In the genomic region with DNA sequence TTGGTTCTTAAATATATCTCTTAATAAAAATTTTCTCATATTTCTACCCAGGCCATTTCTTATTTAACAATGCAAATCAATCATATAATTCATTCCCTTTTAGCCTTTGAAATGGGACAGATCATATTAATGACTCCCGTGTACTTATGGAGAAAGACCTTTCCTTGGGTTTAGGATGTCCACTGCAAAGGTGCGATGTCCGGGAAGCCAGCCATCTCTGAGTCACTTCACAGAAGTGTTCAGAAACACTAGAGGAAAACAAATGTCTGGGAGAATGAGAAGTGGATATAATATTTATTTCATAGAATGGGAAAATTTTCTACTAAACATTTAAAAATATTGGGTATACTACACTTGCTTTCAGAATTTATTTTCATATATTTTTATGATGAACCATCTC, we compare ENCODE assay signal across 13 cellular contexts. TPM values are rescaled to one million over a fixed set of nuclear protein-coding genes. Genes with fewer than 3 reads are reported as not detected.
A peak's percentile ranks its signal among the peaks of the same experiment; 100 is the strongest.
DNase-seq lines count a peak whose midpoint lies in the region; ATAC-seq and TF ChIP-seq lines count a peak whose summit lies in the region.
"Had no signal": no experiment of that assay in that cellular context is flagged by ENCODE, and none has a peak within 500 bp of the region (broad histone marks: within the 10 kb centered on the region; RNA-seq: fewer than 3 reads in every experiment).

No MANE protein-coding gene starts in this region.

- DNase-seq in left cardiac atrium (peak; percentile 27), Right ventricle myocardium superior (no peak), RWPE2 (ENCODE audit: low spot score) (no peak), fibroblast of villous mesenchyme (ENCODE audit: low read depth) (peak; percentile 10), germinal center (ENCODE audit: low spot score) (no peak)
- no peak for DNase-seq in NK-92 treated with Interleukin-12 subunit alpha and Interleukin-12 subunit beta, amount 100 ng/mL, for 24 hours (lab: John Stamatoyannopoulos, UW)
- no peak for DNase-seq in stimulated activated CD4-positive, alpha-beta T cell treated with anti-CD3 and anti-CD28 coated beads, Interleukin-4, amount 100 ng/mL, for 1 hour
- DNase-seq: ACHN; CD4-positive, CD25-positive, alpha-beta regulatory T cell; DMS53 had no signal

- peaks cover 6% of the 10 kb centered on the region for H3K4me1 ChIP-seq in RWPE2 (ENCODE audit: insufficient read depth, poor library complexity, severe bottlenecking)
- H3K4me1 ChIP-seq: BLaER1 treated with 17β-estradiol and CSF1 and Interleukin-3, amounts not matched to agents 10 nM and 100 nM had no signal

- no peak overlapping the region for H3K27ac ChIP-seq in RWPE2 (ENCODE audit: poor library complexity, severe bottlenecking)
- H3K27ac ChIP-seq: BLaER1 treated with 17β-estradiol and CSF1 and Interleukin-3, amounts not matched to agents 10 nM and 100 nM had no signal

- no peaks in the 10 kb centered on the region for H3K27me3 ChIP-seq in RWPE2 (ENCODE audit: insufficient read depth, poor library complexity, severe bottlenecking)
- H3K27me3 ChIP-seq: BLaER1 treated with 17β-estradiol and CSF1 and Interleukin-3, amounts not matched to agents 10 nM and 100 nM had no signal

- TF ChIP-seq CTCF in RWPE2 (IDR thresholded peaks at IDR 0.05; ENCODE audit: poor library complexity, severe bottlenecking) (no peak), fibroblast of villous mesenchyme (IDR thresholded peaks at IDR 0.05; ENCODE audit: insufficient read depth, low read depth, low read length) (no peak)

- H3K36me3 ChIP-seq in RWPE2 (ENCODE audit: low read depth): peaks cover 14% of the 10 kb centered on the region
- H3K36me3 ChIP-seq: BLaER1 treated with 17β-estradiol and CSF1 and Interleukin-3, amounts not matched to agents 10 nM and 100 nM had no signal

- ATAC-seq in left cardiac atrium: no peak
- ATAC-seq in Right ventricle myocardium superior (ENCODE audit: poor library complexity): no peak
- 0 out of 3 replicates have a peak, but pooled peaks have one; percentile 33 for ATAC-seq in RWPE2 (ENCODE audit: low read depth)
- ATAC-seq: HCT116, HepG2 had no signal

- H3K4me3 ChIP-seq in RWPE2 (ENCODE audit: severe bottlenecking) (no peak overlapping the region), fibroblast of villous mesenchyme (ENCODE audit: low read depth, low read length) (no peak overlapping the region)
- H3K4me3 ChIP-seq: BLaER1 treated with 17β-estradiol and CSF1 and Interleukin-3, amounts not matched to agents 10 nM and 100 nM had no signal

- no peaks in the 10 kb centered on the region for H3K9me3 ChIP-seq in RWPE2 (ENCODE audit: severe bottlenecking)
- H3K9me3 ChIP-seq: BLaER1 treated with 17β-estradiol and CSF1 and Interleukin-3, amounts not matched to agents 10 nM and 100 nM had no signal

- intact Hi-C loops in left cardiac atrium (cut with DNase I) (no loop called here), Right ventricle myocardium superior (cut with DNase I) (no loop called here)

RNA-seq across cellular contexts. Expression of gene INTU, which starts 15.3 kb away (rescaled TPM):
- total RNA-seq in left cardiac atrium: 1 to 10 TPM; 5.3 to 5.6 TPM
- 4.0 TPM for total RNA-seq in Right ventricle myocardium superior
- 7.4 and 13.0 TPM in 2 replicates for total RNA-seq in fibroblast of villous mesenchyme

Comparison
In these comparisons a context has a peak if more than half of its experiments do, and no peak if none do; other contexts are left out.
1. DNase-seq: peak in left cardiac atrium (single experiment) and fibroblast of villous mesenchyme (single experiment); none in Right ventricle myocardium superior (single experiment), RWPE2 (single experiment), germinal center (single experiment), NK-92 treated with Interleukin-12 subunit alpha and Interleukin-12 subunit beta, amount 100 ng/mL, for 24 hours (single experiment) and stimulated activated CD4-positive, alpha-beta T cell treated with anti-CD3 and anti-CD28 coated beads, Interleukin-4, amount 100 ng/mL, for 1 hour (single experiment).